ENCODE assay signal across 8 cellular contexts in genomic region chrX:119686087-119686639, GRCh38. TPM values are rescaled to one million over a fixed set of nuclear protein-coding genes. Genes with fewer than 3 reads are reported as not detected.
DNase-seq lines count a peak whose midpoint lies in the region; ATAC-seq and TF ChIP-seq lines count a peak whose summit lies in the region.

No MANE protein-coding gene starts in this region.

- H3K4me1 ChIP-seq in HEK293 (ENCODE audit: control insufficient read depth, insufficient read depth, low read length) (peaks cover 11% of the 10 kb centered on the region; the same call in 1 of the 2 replicates), gastroesophageal sphincter (peaks cover 0 to 43% (median 6%) of the 10 kb centered on the region in 3 donors)

- H3K9me3 ChIP-seq in HEK293 (ENCODE audit: control insufficient read depth, insufficient read depth, low read depth, low read length), result no peaks in the 10 kb centered on the region
- H3K9me3 ChIP-seq in gastroesophageal sphincter, result no peaks in the 10 kb centered on the region

- no peaks in the 10 kb centered on the region for H3K27me3 ChIP-seq in gastroesophageal sphincter

- H3K36me3 ChIP-seq in HEK293 (ENCODE audit: control insufficient read depth in 2 of 2, insufficient read depth in 1 of 2, low read length in 2 of 2), result no peaks in the 10 kb centered on the region
- no peaks in the 10 kb centered on the region for H3K36me3 ChIP-seq in gastroesophageal sphincter

- POLR2A ChIA-PET in HEK293 (lab: Yijun Ruan, JAX), result no interaction called here

- peak overlapping the region; percentile 82 for H3K4me3 ChIP-seq in GM12865 (ENCODE audit: low read depth, low read length)
- H3K4me3 ChIP-seq in HEK293 (ENCODE audit: low read depth, low read length), result no peak overlapping the region
- H3K4me3 ChIP-seq in gastroesophageal sphincter, result no peak overlapping the region

- DNase-seq in GM12865 (ENCODE audit: low read depth) (peak; percentile 79), RPMI8226 (peak; percentile 53), midbrain (lab: John Stamatoyannopoulos, UW) (no peak), SHP77 treated with DMSO at 0.1 percent for 48 hours (lab: John Stamatoyannopoulos, UW) (no peak)

- ATAC-seq in gastroesophageal sphincter (peak; percentile 35), HG03460 (IDR thresholded peaks at IDR 0.05; ENCODE audit: unreplicated experiment) (no peak)

- WGBS in gastroesophageal sphincter (ENCODE audit: low coverage in 1 of 2), 2 donors, result 60 to 90% methylated on average over 1 to 2 of the region's 11 CpGs

- H3K27ac ChIP-seq in HEK293 (ENCODE audit: extremely low read depth, low read depth, low read length) (peak overlapping the region; percentile 36; the same call in 1 of the 2 replicates), gastroesophageal sphincter (peak overlapping the region; percentile 78 to 86 (median 82)), temporal lobe (ENCODE audit: low read depth, low read length) (peak overlapping the region; percentile 38)

- TF ChIP-seq EP300 in gastroesophageal sphincter (IDR thresholded peaks at IDR 0.05), result no peak

- CTCF ChIA-PET in HEK293 (lab: Yijun Ruan, JAX), result interaction anchor here (1.2 to 1.3 kb wide), 2 partner anchors 24 to 44 kb away, joined by 3 to 4 read pairs; no protein-coding TSS in a partner anchor

- TF ChIP-seq POLR2A in gastroesophageal sphincter (IDR thresholded peaks at IDR 0.05), result no peak

- no peak for TF ChIP-seq CTCF in GM12865 (IDR thresholded peaks at IDR 0.05; ENCODE audit: insufficient read depth, low read depth, low read length, missing control alignments)
- TF ChIP-seq CTCF in HEK293 (tag by site-specific recombination; IDR thresholded peaks at IDR 0.05), result no peak
- no peak for TF ChIP-seq CTCF in gastroesophageal sphincter (IDR thresholded peaks at IDR 0.05)

TF ChIP-seq in HEK293, 187 proteins besides CTCF, POLR2A, EP300 and RAD21:
- TF ChIP-seq ZNF624 (tag by site-specific recombination; IDR thresholded peaks at IDR 0.05), result no peak
- 0 out of 2 replicates have a peak, but pooled peaks have one; percentile 18 for TF ChIP-seq ZBTB20 (tag by site-specific recombination; IDR thresholded peaks at IDR 0.05)
TF ChIP-seq in HEK293: peak in this region for 1.

RNA-seq across cellular contexts. Expression of gene SEPTIN6, which starts 6.8 kb away (rescaled TPM):
- total RNA-seq in gastroesophageal sphincter, result 10 to 100 TPM; 19.3 to 97.9 (median 40.6) TPM
- 49.2 TPM for total RNA-seq in temporal lobe

Comparison
In these comparisons a context has a peak if more than half of its experiments do, and no peak if none do; other contexts are left out.
1. DNase-seq: peak in GM12865 (single experiment) and RPMI8226 (single experiment); none in midbrain (single experiment) and SHP77 treated with DMSO at 0.1 percent for 48 hours (single experiment).
2. Peak in every context shown above with its lines, with median percentiles within 50 percentile points of each other: H3K27ac ChIP-seq.